In the genomic region with DNA sequence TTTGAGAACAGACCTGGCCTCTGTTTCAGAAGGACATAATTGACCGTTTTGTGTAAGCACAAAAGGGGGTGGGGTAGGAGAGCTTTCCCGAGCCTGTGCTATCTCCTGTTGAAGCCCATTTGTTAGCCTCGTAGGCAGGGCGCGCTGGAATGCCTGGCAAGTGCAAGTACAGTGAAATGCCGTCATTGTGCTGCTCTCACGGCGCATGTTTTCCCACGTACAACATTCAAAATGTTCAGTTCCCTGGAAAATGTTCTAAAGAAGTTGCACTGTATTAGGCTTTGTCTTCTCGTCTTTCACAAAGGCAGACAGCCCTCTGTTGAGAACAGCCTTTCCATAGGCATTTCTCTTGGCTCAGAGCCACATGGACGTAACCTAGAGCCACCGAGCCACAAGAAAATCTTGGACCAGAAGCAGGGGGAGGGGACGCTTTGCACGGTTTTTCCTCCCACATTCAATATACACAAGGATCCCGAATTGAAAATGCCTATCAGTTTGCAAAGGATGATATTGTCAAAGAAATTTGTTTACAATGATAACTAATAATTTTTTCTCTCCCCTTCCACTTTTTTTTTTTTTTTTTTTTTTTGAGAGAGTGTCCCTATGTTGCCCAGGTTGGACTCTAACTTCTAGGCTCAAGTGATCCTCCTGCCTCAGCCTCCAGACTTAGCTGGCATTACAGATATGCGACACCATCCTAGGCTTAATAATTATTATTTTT, we compare ENCODE assay signal across 8 cellular contexts. TPM values are rescaled to one million over a fixed set of nuclear protein-coding genes. Genes with fewer than 3 reads are reported as not detected.
A peak's percentile ranks its signal among the peaks of the same experiment; 100 is the strongest.
DNase-seq lines count a peak whose midpoint lies in the region; ATAC-seq and TF ChIP-seq lines count a peak whose summit lies in the region.

No MANE protein-coding gene starts in this region.

- H3K9me3 ChIP-seq in cardiac muscle cell (ENCODE audit: low read depth) (no peaks in the 10 kb centered on the region), prostate gland (no peaks in the 10 kb centered on the region)
- H3K9me3 ChIP-seq in CD8-positive, alpha-beta T cell (ENCODE audit: low read length): no peaks in the 10 kb centered on the region

- no peaks in the 10 kb centered on the region for H3K27me3 Mint-ChIP-seq in GM23338 (ENCODE audit: insufficient read depth, low read depth, poor library complexity)
- peaks cover 64% of the 10 kb centered on the region for H3K27me3 Mint-ChIP-seq in stimulated activated memory B cell treated with anti-CD40 and anti-IgM and Interleukin-4, amounts not matched to agents 10 μg/mL and 1 μg/mL and 100 μg/mL, for 72 hours
- peaks cover 4% of the 10 kb centered on the region for H3K27me3 Mint-ChIP-seq in CD8-positive, alpha-beta T cell (ENCODE audit: low read depth)

- H3K4me3 ChIP-seq in GM23338 (no peak overlapping the region), cardiac muscle cell (no peak overlapping the region), prostate gland (peak overlapping the region in 1 of 2 donors; percentile 23)
- no peak overlapping the region for H3K4me3 ChIP-seq in CD8-positive, alpha-beta T cell (ENCODE audit: low read depth, low read length)

- H3K27ac ChIP-seq in GM23338 (ENCODE audit: low read depth) (0 out of 2 replicates have a peak overlapping the region, but pooled peaks have one; percentile 13), VCaP (peak overlapping the region; percentile 56), cardiac muscle cell (no peak overlapping the region), prostate gland (no peak overlapping the region)
- no peak overlapping the region for H3K27ac ChIP-seq in CD8-positive, alpha-beta T cell (ENCODE audit: low read depth, low read length)

- no peaks in the 10 kb centered on the region for H3K9me3 Mint-ChIP-seq in GM23338
- no peaks in the 10 kb centered on the region for H3K9me3 Mint-ChIP-seq in stimulated activated memory B cell treated with anti-CD40 and anti-IgM and Interleukin-4, amounts not matched to agents 10 μg/mL and 1 μg/mL and 100 μg/mL, for 72 hours
- no peaks in the 10 kb centered on the region for H3K9me3 Mint-ChIP-seq in CD8-positive, alpha-beta T cell

- TF ChIP-seq CTCF in GM23338 (conservative IDR thresholded peaks at IDR 0.05; ENCODE audit: low read depth in 2 of 2) (no peak), VCaP (conservative IDR thresholded peaks at IDR 0.05) (no peak), cardiac muscle cell (IDR thresholded peaks at IDR 0.05; ENCODE audit: low read depth, low read length) (no peak), prostate gland (IDR thresholded peaks at IDR 0.05) (no peak)
- TF ChIP-seq CTCF in CD8-positive, alpha-beta T cell (IDR thresholded peaks at IDR 0.05): no peak

- WGBS in prostate gland: 14% methylated on average over 16 of the region's 16 CpGs

- H3K27me3 ChIP-seq in GM23338 (ENCODE audit: insufficient read depth) (no peaks in the 10 kb centered on the region), cardiac muscle cell (no peaks in the 10 kb centered on the region), prostate gland (replicated peaks; ENCODE audit: insufficient read depth) (no peaks in the 10 kb centered on the region)
- H3K27me3 ChIP-seq in CD8-positive, alpha-beta T cell (ENCODE audit: insufficient read depth, low read length): no peaks in the 10 kb centered on the region

- peak; percentile 76 for ATAC-seq in GM23338
- no peak for ATAC-seq in stimulated activated memory B cell treated with anti-CD40 and anti-IgM and Interleukin-4, amounts not matched to agents 10 μg/mL and 1 μg/mL and 100 μg/mL, for 72 hours
- ATAC-seq in CD8-positive, alpha-beta T cell: no peak

- no peak overlapping the region for H3K27ac Mint-ChIP-seq in GM23338
- no peak overlapping the region for H3K27ac Mint-ChIP-seq in stimulated activated memory B cell treated with anti-CD40 and anti-IgM and Interleukin-4, amounts not matched to agents 10 μg/mL and 1 μg/mL and 100 μg/mL, for 72 hours
- H3K27ac Mint-ChIP-seq in CD8-positive, alpha-beta T cell: no peak overlapping the region

- CTCF ChIA-PET in CD8-positive, alpha-beta T cell (lab: Charles Lee): no interaction called here

- H3K4me3 Mint-ChIP-seq in GM23338: no peak overlapping the region
- H3K4me3 Mint-ChIP-seq in stimulated activated memory B cell treated with anti-CD40 and anti-IgM and Interleukin-4, amounts not matched to agents 10 μg/mL and 1 μg/mL and 100 μg/mL, for 72 hours: no peak overlapping the region
- H3K4me3 Mint-ChIP-seq in CD8-positive, alpha-beta T cell: no peak overlapping the region

- peaks cover 41% of the 10 kb centered on the region for H3K4me1 Mint-ChIP-seq in GM23338
- H3K4me1 Mint-ChIP-seq in stimulated activated memory B cell treated with anti-CD40 and anti-IgM and Interleukin-4, amounts not matched to agents 10 μg/mL and 1 μg/mL and 100 μg/mL, for 72 hours: peaks cover 16% of the 10 kb centered on the region
- H3K4me1 Mint-ChIP-seq in CD8-positive, alpha-beta T cell (ENCODE audit: low read depth): no peaks in the 10 kb centered on the region

- H3F3A ChIP-seq in GM23338 (replicated peaks; ENCODE audit: low read depth): no peaks in the 10 kb centered on the region; the same call in 1 of the 2 replicates

- H3K36me3 ChIP-seq in GM23338 (ENCODE audit: insufficient read depth) (no peaks in the 10 kb centered on the region), cardiac muscle cell (no peaks in the 10 kb centered on the region), prostate gland (no peaks in the 10 kb centered on the region)
- no peaks in the 10 kb centered on the region for H3K36me3 ChIP-seq in CD8-positive, alpha-beta T cell (ENCODE audit: insufficient read depth, low read length)

- H3K4me1 ChIP-seq in GM23338 (ENCODE audit: insufficient read depth) (peaks cover 37% of the 10 kb centered on the region), cardiac muscle cell (ENCODE audit: low read depth) (peaks cover 5% of the 10 kb centered on the region), prostate gland (replicated peaks) (no peaks in the 10 kb centered on the region)
- H3K4me1 ChIP-seq in CD8-positive, alpha-beta T cell (ENCODE audit: insufficient read depth, low read length): no peaks in the 10 kb centered on the region

- peak overlapping the region; percentile 92 for H2AFZ ChIP-seq in GM23338

- H4K20me1 ChIP-seq in GM23338 (replicated peaks; ENCODE audit: insufficient read depth): no peaks in the 10 kb centered on the region

- no peaks in the 10 kb centered on the region for H3K9me2 ChIP-seq in GM23338 (ENCODE audit: insufficient read depth)

- intact Hi-C loops in prostate gland (cut with DNase I): no loop called here
- intact Hi-C loops in CD8-positive, alpha-beta T cell (cut with DNase I, micrococcal nuclease): no loop called here

- H3K4me2 ChIP-seq in GM23338: 0 out of 2 replicates have a peak overlapping the region, but pooled peaks have one; percentile 0

- POLR2A ChIA-PET in CD8-positive, alpha-beta T cell (lab: Charles Lee): no interaction called here

- peak; percentile 63 for DNase-seq in GM23338 (ENCODE audit: low spot score)
- DNase-seq in cardiac muscle cell (ENCODE audit: low read depth in 1 of 2, low spot score in 1 of 2): peak; percentile 33 to 88
- peak; percentile 72 for DNase-seq in prostate gland (ENCODE audit: low spot score)
- no peak for DNase-seq in NCI-H187 (lab: John Stamatoyannopoulos, UW)
- no peak for DNase-seq in CD8-positive, alpha-beta T cell
- DNase-seq in NCI-H82 (lab: John Stamatoyannopoulos, UW): no peak

- no peaks in the 10 kb centered on the region for H3K36me3 Mint-ChIP-seq in GM23338 (ENCODE audit: low read depth)
- H3K36me3 Mint-ChIP-seq in stimulated activated memory B cell treated with anti-CD40 and anti-IgM and Interleukin-4, amounts not matched to agents 10 μg/mL and 1 μg/mL and 100 μg/mL, for 72 hours: no peaks in the 10 kb centered on the region
- no peaks in the 10 kb centered on the region for H3K36me3 Mint-ChIP-seq in CD8-positive, alpha-beta T cell

- TF ChIP-seq POLR2A in prostate gland (IDR thresholded peaks at IDR 0.05): no peak

- H3K79me2 ChIP-seq in GM23338 (replicated peaks; ENCODE audit: insufficient read depth): no peaks in the 10 kb centered on the region

TF ChIP-seq in GM23338, 12 proteins besides CTCF, POLR2A, EP300 and RAD21 (continues in another document):
- TF ChIP-seq ETS1 (IDR thresholded peaks at IDR 0.05) (no peak), EZH2phosphoT487 (IDR thresholded peaks at IDR 0.05; ENCODE audit: unreplicated experiment) (no peak), EZH2 (IDR thresholded peaks at IDR 0.05; ENCODE audit: low read depth, unreplicated experiment) (no peak), ZNF114 (CRISPR knock-in tag; IDR thresholded peaks at IDR 0.05) (no peak), NANOG (IDR thresholded peaks at IDR 0.05; ENCODE audit: borderline replicate concordance) (no peak)

RNA-seq across cellular contexts. Expression of gene RAPGEF2, which starts 54.6 kb away (rescaled TPM):
- total RNA-seq in GM23338 (2014; rRNA removed; shearing (Covaris generic)): 52.7 and 63.1 TPM in 2 replicates
- polyA plus RNA-seq in GM23338 (2016; fragmentation: Nextera tagmentation; extraction: Ambion mirVana) (8.5 and 10.2 TPM in 2 replicates), cardiac muscle cell (13.0 and 17.3 TPM in 2 replicates)
- total RNA-seq in cardiac muscle cell (63.4 and 96.0 TPM in 2 replicates), prostate gland (10 to 100 TPM; 29.2 to 29.5 TPM)
- 10 to 100 TPM; 24.1 to 25.8 TPM for total RNA-seq in CD8-positive, alpha-beta T cell

Comparison
In these comparisons a context has a peak if more than half of its experiments do, and no peak if none do; other contexts are left out.
1. DNase-seq: peak in GM23338 (single experiment), cardiac muscle cell (2 of 2) and prostate gland (single experiment); none in NCI-H187 (0 of 2), CD8-positive, alpha-beta T cell (0 of 7) and NCI-H82 (single experiment).
2. H3K27ac ChIP-seq: peak in GM23338 (single experiment) and VCaP (single experiment); none in cardiac muscle cell (single experiment), prostate gland (0 of 2) and CD8-positive, alpha-beta T cell (single experiment).